In genomic region chr1:175481126-175482071, GRCh38 we compare ENCODE assay signal across 9 cellular contexts.
DNase-seq lines count a peak whose midpoint lies in the region; ATAC-seq and TF ChIP-seq lines count a peak whose summit lies in the region.
"Had no signal": no experiment of that assay in that cellular context is flagged by ENCODE, and none has a peak within 500 bp of the region (broad histone marks: within the 10 kb centered on the region; RNA-seq: fewer than 3 reads in every experiment).

No MANE protein-coding gene starts in this region.

- no peaks in the 10 kb centered on the region for H3K9me3 Mint-ChIP-seq in activated B cell treated with CpG ODN at 0.5 μM for 24 hours

- POLR2A ChIA-PET in activated B cell treated with CpG ODN at 0.5 μM for 24 hours (lab: Charles Lee), result no interaction called here

- H3K4me3 Mint-ChIP-seq in activated B cell treated with CpG ODN at 0.5 μM for 24 hours, result no peak overlapping the region

- H3K4me3 ChIP-seq in aorta (ENCODE audit: low read length in 2 of 2), result no peak overlapping the region
- H3K4me3 ChIP-seq: BLaER1 treated with 17β-estradiol and CSF1 and Interleukin-3, amounts not matched to agents 10 nM and 100 nM had no signal

- no peak overlapping the region for H3K27ac ChIP-seq in aorta (ENCODE audit: low read depth in 1 of 2, low read length in 2 of 2)
- H3K27ac ChIP-seq: BLaER1 treated with 17β-estradiol and CSF1 and Interleukin-3, amounts not matched to agents 10 nM and 100 nM had no signal

- H3K4me1 Mint-ChIP-seq in activated B cell treated with CpG ODN at 0.5 μM for 24 hours, result peaks cover 2% of the 10 kb centered on the region

- ATAC-seq in activated B cell treated with CpG ODN at 0.5 μM for 24 hours (ENCODE audit: low read depth) (peak; percentile 50), aorta (ENCODE audit: low FRiP score) (peak; percentile 51), GM18858 (IDR thresholded peaks at IDR 0.05; ENCODE audit: unreplicated experiment) (no peak)

- intact Hi-C loops in activated B cell treated with CpG ODN at 0.5 μM for 24 hours (cut with micrococcal nuclease), result loop anchor here (1.0 to 5.0 kb wide), 8 partner anchors 116 to 1211 kb away; partner anchors contain the start of gene TNR
- intact Hi-C loops in aorta (cut with DNase I), result loop anchor here (2.0 to 5.0 kb wide), 3 partner anchors 406 to 593 kb away; no protein-coding TSS in a partner anchor

- TF ChIP-seq CTCF in activated B cell treated with CpG ODN at 0.5 μM for 24 hours (IDR thresholded peaks at IDR 0.05), result no peak

- peaks cover 4% of the 10 kb centered on the region for H3K27me3 Mint-ChIP-seq in activated B cell treated with CpG ODN at 0.5 μM for 24 hours

- CTCF ChIA-PET in activated B cell treated with CpG ODN at 0.5 μM for 24 hours (lab: Charles Lee), result interaction anchor here (0.6 to 2.3 kb wide), 7 partner anchors 157 to 343 kb away, joined by 3 to 9 read pairs (median 3); partner anchors contain the start of gene TNR

- H3K36me3 ChIP-seq in aorta (ENCODE audit: control insufficient read depth in 1 of 2, insufficient read depth in 2 of 2, low read length in 1 of 2), result no peaks in the 10 kb centered on the region
- H3K36me3 ChIP-seq: BLaER1 treated with 17β-estradiol and CSF1 and Interleukin-3, amounts not matched to agents 10 nM and 100 nM had no signal

- no peaks in the 10 kb centered on the region for H3K36me3 Mint-ChIP-seq in activated B cell treated with CpG ODN at 0.5 μM for 24 hours (ENCODE audit: low read depth)

- no peaks in the 10 kb centered on the region for H3K27me3 ChIP-seq in aorta (ENCODE audit: control insufficient read depth in 1 of 2, insufficient read depth in 2 of 2, low read length in 1 of 2)

- 44 to 52% methylated on average over 10 of the region's 10 CpGs for WGBS in aorta, 2 donors

- H3K4me1 ChIP-seq in aorta (ENCODE audit: control insufficient read depth in 1 of 2, insufficient read depth in 2 of 2, low read length in 2 of 2), result peaks cover 0 to 4% of the 10 kb centered on the region in 2 donors

- no peaks in the 10 kb centered on the region for H3K9me3 ChIP-seq in aorta (ENCODE audit: control insufficient read depth, low read length)
- H3K9me3 ChIP-seq: BLaER1 treated with 17β-estradiol and CSF1 and Interleukin-3, amounts not matched to agents 10 nM and 100 nM had no signal

- DNase-seq in NCI-H1105 treated with DMSO at 0.1 percent for 48 hours (lab: John Stamatoyannopoulos, UW) (peak; percentile 41), NCI-H1105 (lab: John Stamatoyannopoulos, UW) (no peak), M059J (ENCODE audit: low read depth) (peak; percentile 16), activated B cell treated with CpG ODN at 0.5 μM for 24 hours (no peak), inferior parietal cortex (ENCODE audit: extremely low spot score) (peak; percentile 62), aorta (no peak)
- no peak for DNase-seq in activated CD8-positive, alpha-beta memory T cell treated with anti-CD3 and anti-CD28 coated beads, Interleukin-2, amount 50 U/mL, for 48 hours

- H3K27ac Mint-ChIP-seq in activated B cell treated with CpG ODN at 0.5 μM for 24 hours, result no peak overlapping the region

Comparison
In these comparisons a context has a peak if more than half of its experiments do, and no peak if none do; other contexts are left out.
1. DNase-seq: peak in NCI-H1105 treated with DMSO at 0.1 percent for 48 hours (single experiment), M059J (single experiment) and inferior parietal cortex (single experiment); none in NCI-H1105 (single experiment), activated B cell treated with CpG ODN at 0.5 μM for 24 hours (single experiment), aorta (0 of 2) and activated CD8-positive, alpha-beta memory T cell treated with anti-CD3 and anti-CD28 coated beads, Interleukin-2, amount 50 U/mL, for 48 hours (single experiment).